ENCODE assay signal across 8 cellular contexts in the genomic region with DNA sequence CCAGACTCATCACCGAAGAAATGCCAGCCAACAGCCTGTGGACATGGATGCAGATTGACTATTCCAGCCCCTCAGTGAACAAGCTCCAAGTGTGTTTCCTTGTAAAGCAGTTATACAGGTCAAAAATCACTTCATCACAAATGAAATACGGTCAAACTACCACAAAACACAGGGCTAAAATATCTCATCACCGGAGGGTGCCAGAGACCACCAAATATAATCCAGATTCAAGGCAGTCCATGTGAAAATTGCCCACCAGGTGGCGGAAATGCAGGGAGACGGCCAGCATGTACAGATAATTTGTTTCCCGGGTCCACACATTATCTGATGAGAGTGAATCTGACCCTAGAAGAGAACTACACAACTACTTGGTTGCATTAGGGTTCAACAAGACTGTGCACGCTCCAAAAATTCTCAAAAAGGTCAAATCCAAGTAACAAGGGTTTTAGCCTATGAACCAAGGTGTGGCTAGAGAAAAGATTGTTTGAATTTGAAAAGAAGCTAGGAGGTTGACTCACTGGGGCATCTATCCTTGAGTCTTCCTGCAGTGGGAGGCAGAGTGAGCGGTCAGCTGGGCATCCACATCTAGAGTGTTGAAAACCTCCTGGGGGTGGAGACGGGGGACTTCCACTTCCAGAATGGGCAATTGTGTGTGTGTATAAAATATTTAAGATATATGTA.
A peak's percentile ranks its signal among the peaks of the same experiment; 100 is the strongest.
DNase-seq lines count a peak whose midpoint lies in the region; ATAC-seq and TF ChIP-seq lines count a peak whose summit lies in the region.

No MANE protein-coding gene starts in this region.

- no peak overlapping the region for H3K4ac ChIP-seq in IMR-90 (ENCODE audit: low read depth, low read length)

- H2AK9ac ChIP-seq in IMR-90 (replicated peaks; ENCODE audit: low read depth, low read length, poor library complexity), result no peak overlapping the region

- TF ChIP-seq CTCF in IMR-90 (conservative IDR thresholded peaks at IDR 0.05; ENCODE audit: low read depth, low read length) (peak; percentile 99), Peyer's patch (IDR thresholded peaks at IDR 0.05) (peak; percentile 83 to 94 (median 90)), ovary (IDR thresholded peaks at IDR 0.05) (peak; percentile 90 to 98 (median 96)), transverse colon (IDR thresholded peaks at IDR 0.05) (peak; percentile 79 to 93 (median 86))

- H3K4me2 ChIP-seq in IMR-90 (ENCODE audit: low read depth, low read length), result no peak overlapping the region

- 0% methylated on average over 1 of the region's 9 CpGs; no CpG with 5 or more reads in 1 of the 2 experiments for WGBS in IMR-90 (ENCODE audit: extremely low coverage in 2 of 2, insufficient read length in 1 of 2), 2 experiments
- 17 to 28% (median 24%) methylated on average over 9 of the region's 9 CpGs for WGBS in ovary, 3 donors
- WGBS in transverse colon (ENCODE audit: low coverage in 1 of 2), 2 donors, result 31 to 33% methylated on average over 8 to 9 of the region's 9 CpGs

- no peaks in the 10 kb centered on the region for H4K20me1 ChIP-seq in IMR-90 (ENCODE audit: insufficient read depth, low read length)

- no peak overlapping the region for H4K8ac ChIP-seq in IMR-90 (ENCODE audit: low read depth in 2 of 2, low read length in 2 of 2)

- H3K9me3 ChIP-seq in IMR-90 (ENCODE audit: control insufficient read depth, insufficient read depth, low read length) (no peaks in the 10 kb centered on the region), Peyer's patch (no peaks in the 10 kb centered on the region), ovary (no peaks in the 10 kb centered on the region), transverse colon (peaks cover 3 to 7% of the 10 kb centered on the region in 2 donors)

- H3K27me3 ChIP-seq in IMR-90 (ENCODE audit: control insufficient read depth, insufficient read depth, low read length) (peaks cover 3% of the 10 kb centered on the region), Peyer's patch (no peaks in the 10 kb centered on the region), ovary (no peaks in the 10 kb centered on the region), transverse colon (peaks cover 22% of the 10 kb centered on the region)

- H2AK5ac ChIP-seq in IMR-90 (ENCODE audit: low read depth, low read length), result no peak overlapping the region

- TF ChIP-seq POLR2A in IMR-90 (IDR thresholded peaks at IDR 0.05; ENCODE audit: low read depth, low read length) (no peak), Peyer's patch (IDR thresholded peaks at IDR 0.05) (no peak), ovary (IDR thresholded peaks at IDR 0.05) (no peak), transverse colon (IDR thresholded peaks at IDR 0.05) (no peak)

- H4K5ac ChIP-seq in IMR-90 (ENCODE audit: low read depth, low read length), result no peak overlapping the region

- no peak overlapping the region for H3K56ac ChIP-seq in IMR-90 (ENCODE audit: extremely low read depth, insufficient read depth, low read length)

- TF ChIP-seq EP300 in ovary (IDR thresholded peaks at IDR 0.05), result no peak
- TF ChIP-seq EP300 in transverse colon (IDR thresholded peaks at IDR 0.05; ENCODE audit: low read depth), result no peak

- POLR2A ChIA-PET in IMR-90 (lab: Charles Lee; ENCODE audit: unreplicated experiment), result no interaction called here

- no peak overlapping the region for H2BK5ac ChIP-seq in IMR-90 (ENCODE audit: low read depth, low read length, poor library complexity, severe bottlenecking)

- dilution Hi-C loops in IMR-90 (cut with HindIII; ENCODE audit: low sequenced_read_pairs, unreplicated experiment), result no loop called here

- no peaks in the 10 kb centered on the region for H3K4me1 ChIP-seq in IMR-90 (ENCODE audit: control insufficient read depth, insufficient read depth, low read length)
- H3K4me1 ChIP-seq in Peyer's patch, result no peaks in the 10 kb centered on the region
- no peaks in the 10 kb centered on the region for H3K4me1 ChIP-seq in ovary (ENCODE audit: insufficient read depth)
- H3K4me1 ChIP-seq in transverse colon, result peaks cover 0 to 13% (median 6%) of the 10 kb centered on the region in 4 donors

- H3K9me1 ChIP-seq in IMR-90 (ENCODE audit: insufficient read depth, low read length), result no peaks in the 10 kb centered on the region

- TF ChIP-seq RAD21 in IMR-90 (IDR thresholded peaks at IDR 0.05; ENCODE audit: low read length), result peak; percentile 91

- CTCF ChIA-PET in IMR-90 (lab: Yijun Ruan, JAX), result interaction anchor here (0.6 to 4.6 kb wide), 8 partner anchors 17 to 495 kb away, joined by 3 to 40 read pairs (median 5); no protein-coding TSS in a partner anchor

- H3K79me1 ChIP-seq in IMR-90 (ENCODE audit: low read depth in 1 of 2, low read length in 2 of 2), result no peaks in the 10 kb centered on the region

- no peak overlapping the region for H2BK15ac ChIP-seq in IMR-90 (ENCODE audit: low read depth, low read length)

- intact Hi-C loops in IMR-90 (cut with micrococcal nuclease) (loop anchor here (1.0 to 10.0 kb wide), 4 partner anchors 169 to 372 kb away; no protein-coding TSS in a partner anchor), ovary (cut with DNase I) (loop anchor here in 3 of 4 donors (1.0 to 10.0 kb wide), 5 partner anchors 168 to 374 kb away; no protein-coding TSS in a partner anchor), transverse colon (cut with DNase I; ENCODE audit: low total_unique reads) (loop anchor here (1.0 to 5.0 kb wide), 2 partner anchors 20 to 107 kb away; no protein-coding TSS in a partner anchor)

- H4K91ac ChIP-seq in IMR-90 (ENCODE audit: insufficient read depth, low read depth, low read length), result no peak overlapping the region

- in situ Hi-C loops in IMR-90 (cut with MboI; ENCODE audit: low sequenced_read_pairs), result loop anchor here (25.0 kb wide), 1 partner anchor 328 kb away; no protein-coding TSS in a partner anchor
- in situ Hi-C loops in transverse colon (cut with MboI; ENCODE audit: low pct_ligation_motif_present in 1 of 4, low pct_unique_long_range_greater_than_20kb in 1 of 4, low sequenced_read_pairs in 3 of 4), result loop anchor here in 3 of 4 donors (10.0 to 25.0 kb wide), 3 partner anchors 166 to 428 kb away; no protein-coding TSS in a partner anchor

- BruUV-seq in IMR-90 (replicated peaks; lab: Mats Ljungman, UMichigan), result no TSS peak

- H3K27ac ChIP-seq in IMR-90 (ENCODE audit: insufficient read depth, low read length) (no peak overlapping the region), Peyer's patch (no peak overlapping the region), ovary (no peak overlapping the region), transverse colon (no peak overlapping the region)

- no peaks in the 10 kb centered on the region for H3K36me3 ChIP-seq in IMR-90 (ENCODE audit: control insufficient read depth, insufficient read depth, low read length)
- H3K36me3 ChIP-seq in Peyer's patch, result no peaks in the 10 kb centered on the region
- no peaks in the 10 kb centered on the region for H3K36me3 ChIP-seq in ovary
- H3K36me3 ChIP-seq in transverse colon, result no peaks in the 10 kb centered on the region

- H2BK20ac ChIP-seq in IMR-90 (ENCODE audit: low read depth, low read length), result no peak overlapping the region

- DNase-seq in COR-L47 (lab: John Stamatoyannopoulos, UW), result peak; percentile 81
- DNase-seq in IMR-90, result peak; percentile 66
- peak in 2 of 3 donors; percentile 87 to 92 for DNase-seq in Peyer's patch
- peak; percentile 37 to 59 for DNase-seq in activated T-helper 1 cell treated with anti-CD3 and anti-CD28 coated beads, Interleukin-2, amount 50 U/mL, for 16 hours (ENCODE audit: low read depth in 1 of 2, low spot score in 1 of 2)
- peak; percentile 34 for DNase-seq in fibroblast of the conjunctiva (ENCODE audit: low read depth)
- peak; percentile 73 to 85 (median 82) for DNase-seq in ovary
- peak; percentile 81 for DNase-seq in transverse colon

- no peak overlapping the region for H3K14ac ChIP-seq in IMR-90 (replicated peaks; ENCODE audit: low read depth, low read length)

- no peak overlapping the region for H3K23ac ChIP-seq in IMR-90 (ENCODE audit: low read depth, low read length)

- peak; percentile 73 for ATAC-seq in IMR-90 (ENCODE audit: low read depth)
- ATAC-seq in HG03354 (IDR thresholded peaks at IDR 0.05; ENCODE audit: poor library complexity, severe bottlenecking, unreplicated experiment), result no peak

- no peak overlapping the region for H3K9ac ChIP-seq in IMR-90 (ENCODE audit: low read depth, low read length)

- H2AFZ ChIP-seq in IMR-90 (replicated peaks; ENCODE audit: low read length, poor library complexity), result no peak overlapping the region

- no peak overlapping the region for H3K18ac ChIP-seq in IMR-90 (ENCODE audit: low read depth, low read length)

- H3K4me3 ChIP-seq in IMR-90 (ENCODE audit: insufficient read depth, low read depth, low read length), result no peak overlapping the region
- H3K4me3 ChIP-seq in Peyer's patch, result no peak overlapping the region
- H3K4me3 ChIP-seq in ovary, result no peak overlapping the region
- no peak overlapping the region for H3K4me3 ChIP-seq in transverse colon

- H2BK120ac ChIP-seq in IMR-90 (ENCODE audit: low read depth, low read length), result no peak overlapping the region

TF ChIP-seq in IMR-90, 13 proteins besides CTCF, POLR2A, EP300 and RAD21:
- TF ChIP-seq SMC3 (IDR thresholded peaks at IDR 0.05; ENCODE audit: low read depth, low read length), result peak; percentile 98
- TF ChIP-seq MAFK (IDR thresholded peaks at IDR 0.05; ENCODE audit: low read depth, low read length), result no peak
TF ChIP-seq in IMR-90: peak in this region for 1.

Comparison
In these comparisons a context has a peak if more than half of its experiments do, and no peak if none do; other contexts are left out.
1. DNase-seq: peak in every context shown above with its lines; median percentile 90 in Peyer's patch; 82 in ovary; 81 in COR-L47; 81 in transverse colon; 66 in IMR-90; 48 in activated T-helper 1 cell treated with anti-CD3 and anti-CD28 coated beads, Interleukin-2, amount 50 U/mL, for 16 hours; 34 in fibroblast of the conjunctiva.